In the genomic region with DNA sequence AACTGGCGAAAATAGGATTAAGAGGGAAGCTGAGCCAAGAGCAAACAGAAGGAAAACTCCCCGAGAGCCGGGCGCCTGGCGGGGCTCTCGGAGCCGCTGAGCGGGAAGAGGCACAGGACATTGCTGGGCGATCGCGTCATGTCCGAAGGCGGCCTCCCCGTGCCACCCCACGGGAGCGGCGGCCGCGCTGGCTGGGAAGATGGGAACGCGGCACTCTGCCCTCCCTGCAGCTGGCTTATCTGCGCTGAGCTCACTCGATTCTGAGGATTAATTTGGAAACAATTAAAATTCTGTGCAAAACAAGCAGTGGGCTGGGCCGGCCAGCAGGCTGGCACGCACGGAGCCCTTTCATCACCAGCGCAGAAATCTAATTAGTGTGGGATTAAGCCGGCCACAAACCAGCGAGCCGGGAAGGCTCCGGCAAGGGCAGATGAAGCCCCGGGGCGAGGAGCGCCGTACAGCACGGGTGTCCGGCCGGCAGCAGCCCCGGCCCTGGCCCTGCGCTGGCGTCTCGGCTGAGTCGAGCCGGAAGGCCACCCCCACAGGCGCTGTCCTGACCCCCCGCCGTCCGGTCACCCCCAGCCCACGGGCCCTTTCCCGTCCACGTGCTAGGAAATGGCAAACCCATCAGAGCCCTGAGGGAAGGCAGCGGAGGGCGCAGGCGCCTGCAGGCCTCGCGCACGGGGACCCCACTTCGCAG, we compare ENCODE assay signal across 10 cellular contexts. TPM values are rescaled to one million over a fixed set of nuclear protein-coding genes. Genes with fewer than 3 reads are reported as not detected.
DNase-seq lines count a peak whose midpoint lies in the region; ATAC-seq and TF ChIP-seq lines count a peak whose summit lies in the region.
"Had no signal": no experiment of that assay in that cellular context is flagged by ENCODE, and none has a peak within 500 bp of the region (broad histone marks: within the 10 kb centered on the region; RNA-seq: fewer than 3 reads in every experiment).

No MANE protein-coding gene starts in this region.

- H3K36me3 Mint-ChIP-seq in Calu3 (ENCODE audit: insufficient read depth, unreplicated experiment): peaks cover 11% of the 10 kb centered on the region
- no peaks in the 10 kb centered on the region for H3K36me3 Mint-ChIP-seq in activated CD8-positive, alpha-beta memory T cell treated with anti-CD3 and anti-CD28 coated beads, Interleukin-2, amount 10 ng/mL, durations not matched to agents 7 days and 5 days

- ATAC-seq in RWPE2 (ENCODE audit: low read depth) (peak; percentile 77), HG02678 (IDR thresholded peaks at IDR 0.05; ENCODE audit: unreplicated experiment) (no peak), HG02981 (IDR thresholded peaks at IDR 0.05; ENCODE audit: unreplicated experiment) (no peak)
- ATAC-seq in activated CD8-positive, alpha-beta memory T cell treated with anti-CD3 and anti-CD28 coated beads, Interleukin-2, amount 10 ng/mL, durations not matched to agents 7 days and 5 days: no peak

- peaks cover 12% of the 10 kb centered on the region for H3K4me1 Mint-ChIP-seq in Calu3 (ENCODE audit: low read depth, unreplicated experiment)
- no peaks in the 10 kb centered on the region for H3K4me1 Mint-ChIP-seq in activated CD8-positive, alpha-beta memory T cell treated with anti-CD3 and anti-CD28 coated beads, Interleukin-2, amount 10 ng/mL, durations not matched to agents 7 days and 5 days

- H3K27ac ChIP-seq in RWPE2 (ENCODE audit: poor library complexity, severe bottlenecking): no peak overlapping the region

- CTCF ChIA-PET in Calu3 (lab: Charles Lee): interaction anchor here (0.5 to 1.0 kb wide), 3 partner anchors 12 to 216 kb away, joined by 3 read pairs; no protein-coding TSS in a partner anchor
- CTCF ChIA-PET in activated CD8-positive, alpha-beta memory T cell treated with anti-CD3 and anti-CD28 coated beads, Interleukin-2, amount 10 ng/mL, durations not matched to agents 7 days and 5 days (lab: Charles Lee): no interaction called here

- no peak overlapping the region for H3K4me3 ChIP-seq in RWPE2 (ENCODE audit: severe bottlenecking)
- peak overlapping the region; percentile 21 for H3K4me3 ChIP-seq in fibroblast of villous mesenchyme (ENCODE audit: low read depth, low read length)

- H3K9me3 Mint-ChIP-seq in Calu3 (ENCODE audit: low read depth, unreplicated experiment): no peaks in the 10 kb centered on the region
- no peaks in the 10 kb centered on the region for H3K9me3 Mint-ChIP-seq in activated CD8-positive, alpha-beta memory T cell treated with anti-CD3 and anti-CD28 coated beads, Interleukin-2, amount 10 ng/mL, durations not matched to agents 7 days and 5 days (ENCODE audit: low read depth)

- H3K4me3 Mint-ChIP-seq in Calu3 (ENCODE audit: low read depth, unreplicated experiment): peak overlapping the region; percentile 54
- H3K4me3 Mint-ChIP-seq in activated CD8-positive, alpha-beta memory T cell treated with anti-CD3 and anti-CD28 coated beads, Interleukin-2, amount 10 ng/mL, durations not matched to agents 7 days and 5 days: no peak overlapping the region

- H3K27me3 ChIP-seq in RWPE2 (ENCODE audit: insufficient read depth, poor library complexity, severe bottlenecking): peaks cover 26% of the 10 kb centered on the region

- peak overlapping the region; percentile 37 for H3K27ac Mint-ChIP-seq in Calu3 (ENCODE audit: unreplicated experiment)
- no peak overlapping the region for H3K27ac Mint-ChIP-seq in activated CD8-positive, alpha-beta memory T cell treated with anti-CD3 and anti-CD28 coated beads, Interleukin-2, amount 10 ng/mL, durations not matched to agents 7 days and 5 days

- DNase-seq in Calu3 (no peak), RWPE2 (ENCODE audit: low spot score) (no peak), fibroblast of villous mesenchyme (ENCODE audit: low read depth) (peak; percentile 27), posterior cingulate gyrus (peak; percentile 56 to 97 (median 75)), OCI-M2 (lab: John Stamatoyannopoulos, UW; ENCODE audit: unreplicated experiment) (no peak)
- no peak for DNase-seq in activated CD8-positive, alpha-beta memory T cell treated with anti-CD3 and anti-CD28 coated beads, Interleukin-2, amount 10 ng/mL, durations not matched to agents 7 days and 5 days
- DNase-seq: activated CD4-positive, alpha-beta T cell treated with anti-CD3 and anti-CD28 coated beads for 1 hour; NCI-H1436 treated with DMSO at 0.1 percent for 48 hours had no signal

- peaks cover 97% of the 10 kb centered on the region for H3K27me3 Mint-ChIP-seq in Calu3 (ENCODE audit: unreplicated experiment)
- H3K27me3 Mint-ChIP-seq in activated CD8-positive, alpha-beta memory T cell treated with anti-CD3 and anti-CD28 coated beads, Interleukin-2, amount 10 ng/mL, durations not matched to agents 7 days and 5 days: no peaks in the 10 kb centered on the region

- intact Hi-C loops in Calu3 (cut with micrococcal nuclease; ENCODE audit: unreplicated experiment) (no loop called here), posterior cingulate gyrus (cut with DNase I) (loop anchor here (1.0 kb wide), 1 partner anchor 28 kb away; no protein-coding TSS in a partner anchor)

- no peaks in the 10 kb centered on the region for H3K36me3 ChIP-seq in RWPE2 (ENCODE audit: low read depth)

- H3K4me1 ChIP-seq in RWPE2 (ENCODE audit: insufficient read depth, poor library complexity, severe bottlenecking): peaks cover 3% of the 10 kb centered on the region

- TF ChIP-seq CTCF in Calu3 (IDR thresholded peaks at IDR 0.05; ENCODE audit: unreplicated experiment) (no peak), RWPE2 (IDR thresholded peaks at IDR 0.05; ENCODE audit: poor library complexity, severe bottlenecking) (no peak), fibroblast of villous mesenchyme (IDR thresholded peaks at IDR 0.05; ENCODE audit: insufficient read depth, low read depth, low read length) (no peak)

- no TSS peak for BruUV-seq in Calu3 (replicated peaks; lab: Mats Ljungman, UMichigan)

- no peaks in the 10 kb centered on the region for H3K9me3 ChIP-seq in RWPE2 (ENCODE audit: severe bottlenecking)

RNA-seq across cellular contexts. Expression of a gene that starts 37.8 kb away (rescaled TPM):
- total RNA-seq in Calu3 (2022): 0.92 and 1.2 TPM in 2 replicates
- total RNA-seq in fibroblast of villous mesenchyme: under 0.01 TPM in 1 of 2 replicates, not detected in the other
- under 1 TPM; 0.12 to 0.16 TPM for total RNA-seq in activated CD8-positive, alpha-beta memory T cell treated with anti-CD3 and anti-CD28 coated beads, Interleukin-2, amount 10 ng/mL, durations not matched to agents 7 days and 5 days

RNA-seq across cellular contexts. Expression of a gene that starts 48.6 kb away (rescaled TPM):
- 31.9 and 34.6 TPM in 2 replicates for total RNA-seq in Calu3 (2022)
- total RNA-seq in fibroblast of villous mesenchyme: 13.0 and 15.8 TPM in 2 replicates
- 10 to 100 TPM; 11.4 to 29.6 TPM for total RNA-seq in activated CD8-positive, alpha-beta memory T cell treated with anti-CD3 and anti-CD28 coated beads, Interleukin-2, amount 10 ng/mL, durations not matched to agents 7 days and 5 days

RNA-seq across cellular contexts. Expression of a gene that starts 53.2 kb away (rescaled TPM):
- total RNA-seq in Calu3 (2022) (not detected in 2 replicates), fibroblast of villous mesenchyme (not detected in 2 replicates)
- total RNA-seq in activated CD8-positive, alpha-beta memory T cell treated with anti-CD3 and anti-CD28 coated beads, Interleukin-2, amount 10 ng/mL, durations not matched to agents 7 days and 5 days: not detected

Comparison
In these comparisons a context has a peak if more than half of its experiments do, and no peak if none do; other contexts are left out.
1. DNase-seq: peak in fibroblast of villous mesenchyme (single experiment) and posterior cingulate gyrus (10 of 10); none in Calu3 (single experiment), RWPE2 (single experiment), activated CD8-positive, alpha-beta memory T cell treated with anti-CD3 and anti-CD28 coated beads, Interleukin-2, amount 10 ng/mL, durations not matched to agents 7 days and 5 days (single experiment) and OCI-M2 (single experiment).